ENCODE assay signal across 30 cellular contexts in the genomic region with DNA sequence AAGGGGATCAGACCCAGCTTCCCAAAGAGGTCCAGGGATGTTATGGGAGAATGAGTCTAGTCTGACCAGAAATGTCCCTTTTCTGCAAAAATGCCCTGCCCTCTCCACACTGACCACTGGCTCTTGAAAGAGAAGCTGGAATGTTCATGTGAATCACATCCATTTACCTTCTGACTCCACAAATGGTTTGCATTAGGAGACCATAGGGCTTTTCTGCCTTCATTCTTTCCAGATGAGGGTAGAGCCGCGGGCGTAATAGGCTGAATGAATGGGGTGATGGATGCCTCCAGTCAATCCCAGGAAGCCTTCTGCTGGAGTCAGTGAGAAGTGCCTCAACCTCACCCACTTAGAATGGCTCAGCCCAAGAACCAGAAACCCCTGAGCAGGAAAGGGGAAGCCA. TPM values are rescaled to one million over a fixed set of nuclear protein-coding genes. Genes with fewer than 3 reads are reported as not detected.
DNase-seq lines count a peak whose midpoint lies in the region; TF ChIP-seq lines count a peak whose summit lies in the region.
"Had no signal": no experiment of that assay in that cellular context is flagged by ENCODE, and none has a peak within 500 bp of the region (broad histone marks: within the 10 kb centered on the region; RNA-seq: fewer than 3 reads in every experiment).

No MANE protein-coding gene starts in this region.

- peak overlapping the region; percentile 52 for H3K27ac Mint-ChIP-seq in HFFc6
- no peak overlapping the region for H3K27ac Mint-ChIP-seq in activated CD4-positive, alpha-beta memory T cell treated with anti-CD3 and anti-CD28 coated beads, Interleukin-2, amount 10 ng/mL, durations not matched to agents 7 days and 5 days
- H3K27ac Mint-ChIP-seq: activated CD8-positive, alpha-beta T cell treated with anti-CD3 and anti-CD28 coated beads for 36 hours; activated naive CD4-positive, alpha-beta T cell treated with anti-CD3 and anti-CD28 coated beads, Interleukin-2, amount 10 ng/mL, durations not matched to agents 7 days and 5 days had no signal

- H2BK120ac ChIP-seq in trophoblast cell (ENCODE audit: insufficient read depth, low read length, poor library complexity), result no peak overlapping the region

- H4K91ac ChIP-seq in trophoblast cell (ENCODE audit: low read depth, low read length), result no peak overlapping the region

- H3K27me3 ChIP-seq in trophoblast cell (ENCODE audit: insufficient read depth, low read length), result no peaks in the 10 kb centered on the region
- H3K27me3 ChIP-seq: BLaER1 treated with 17β-estradiol and CSF1 and Interleukin-3, amounts not matched to agents 10 nM and 100 nM had no signal

- no peak overlapping the region for H3K14ac ChIP-seq in trophoblast cell (ENCODE audit: low read length)

- peak overlapping the region; percentile 36; the same call in 1 of the 2 replicates for H3K4me3 Mint-ChIP-seq in HFFc6
- H3K4me3 Mint-ChIP-seq in activated CD4-positive, alpha-beta memory T cell treated with anti-CD3 and anti-CD28 coated beads, Interleukin-2, amount 10 ng/mL, durations not matched to agents 7 days and 5 days, result no peak overlapping the region
- H3K4me3 Mint-ChIP-seq: activated CD8-positive, alpha-beta T cell treated with anti-CD3 and anti-CD28 coated beads for 36 hours; activated naive CD4-positive, alpha-beta T cell treated with anti-CD3 and anti-CD28 coated beads, Interleukin-2, amount 10 ng/mL, durations not matched to agents 7 days and 5 days had no signal

- peaks cover 28% of the 10 kb centered on the region for H3K4me1 Mint-ChIP-seq in HFFc6 (ENCODE audit: low read depth)
- peaks cover 4% of the 10 kb centered on the region for H3K4me1 Mint-ChIP-seq in activated CD4-positive, alpha-beta memory T cell treated with anti-CD3 and anti-CD28 coated beads, Interleukin-2, amount 10 ng/mL, durations not matched to agents 7 days and 5 days
- H3K4me1 Mint-ChIP-seq: activated naive CD4-positive, alpha-beta T cell treated with anti-CD3 and anti-CD28 coated beads, Interleukin-2, amount 10 ng/mL, durations not matched to agents 7 days and 5 days had no signal

- H3K4ac ChIP-seq in trophoblast cell (ENCODE audit: low read depth, low read length), result no peak overlapping the region

- H3K23ac ChIP-seq in trophoblast cell (ENCODE audit: low read length), result no peak overlapping the region

- WGBS in trophoblast cell (ENCODE audit: extremely low coverage, insufficient coverage, insufficient read length), result no CpG with 5 or more reads among the region's 3 CpGs

- H3K9me3 ChIP-seq in trophoblast cell (ENCODE audit: insufficient read depth, low read depth, low read length), result peaks cover 2% of the 10 kb centered on the region
- H3K9me3 ChIP-seq: heart left ventricle, left lung, suprapubic skin had no signal

- H2AFZ ChIP-seq in trophoblast cell (ENCODE audit: insufficient read depth, low read length, poor library complexity), result no peak overlapping the region
- H2AFZ ChIP-seq: parathyroid adenoma had no signal

- no peak overlapping the region for H3K27ac ChIP-seq in trophoblast cell (ENCODE audit: low read depth, low read length)
- H3K27ac ChIP-seq: BLaER1 treated with 17β-estradiol and CSF1 and Interleukin-3, amounts not matched to agents 10 nM and 100 nM; foreskin keratinocyte; heart left ventricle; left lung; parathyroid adenoma; suprapubic skin had no signal

- no peak overlapping the region for H3K18ac ChIP-seq in trophoblast cell (ENCODE audit: low read length)

- H3K27me3 Mint-ChIP-seq in HFFc6 (ENCODE audit: insufficient read depth), result peaks cover 42% of the 10 kb centered on the region
- peaks cover 24% of the 10 kb centered on the region for H3K27me3 Mint-ChIP-seq in activated CD4-positive, alpha-beta memory T cell treated with anti-CD3 and anti-CD28 coated beads, Interleukin-2, amount 10 ng/mL, durations not matched to agents 7 days and 5 days

- no peaks in the 10 kb centered on the region for H3K9me3 Mint-ChIP-seq in HFFc6
- H3K9me3 Mint-ChIP-seq in activated CD4-positive, alpha-beta memory T cell treated with anti-CD3 and anti-CD28 coated beads, Interleukin-2, amount 10 ng/mL, durations not matched to agents 7 days and 5 days, result no peaks in the 10 kb centered on the region
- H3K9me3 Mint-ChIP-seq: activated CD8-positive, alpha-beta T cell treated with anti-CD3 and anti-CD28 coated beads for 36 hours; activated naive CD4-positive, alpha-beta T cell treated with anti-CD3 and anti-CD28 coated beads, Interleukin-2, amount 10 ng/mL, durations not matched to agents 7 days and 5 days had no signal

- POLR2A ChIA-PET in activated CD4-positive, alpha-beta memory T cell treated with anti-CD3 and anti-CD28 coated beads, Interleukin-2, amount 10 ng/mL, durations not matched to agents 7 days and 5 days (lab: Charles Lee), result no interaction called here

- no peak overlapping the region for H2BK12ac ChIP-seq in trophoblast cell (ENCODE audit: low read length)

- H2BK5ac ChIP-seq in trophoblast cell (ENCODE audit: low read depth, low read length, poor library complexity), result no peak overlapping the region

- CTCF ChIA-PET in activated CD4-positive, alpha-beta memory T cell treated with anti-CD3 and anti-CD28 coated beads, Interleukin-2, amount 10 ng/mL, durations not matched to agents 7 days and 5 days (lab: Charles Lee), result no interaction called here

- H3K4me1 ChIP-seq in trophoblast cell (ENCODE audit: control insufficient read depth in 1 of 2, insufficient read depth in 2 of 2, low read length in 2 of 2), result peaks cover 3 to 9% of the 10 kb centered on the region in 2 experiments
- H3K4me1 ChIP-seq: BLaER1 treated with 17β-estradiol and CSF1 and Interleukin-3, amounts not matched to agents 10 nM and 100 nM; foreskin keratinocyte; heart left ventricle; left lung; parathyroid adenoma had no signal

- no peaks in the 10 kb centered on the region for H3K79me2 ChIP-seq in trophoblast cell (ENCODE audit: control insufficient read depth, insufficient read depth, low read length, poor library complexity)
- H3K79me2 ChIP-seq: parathyroid adenoma had no signal

- no peak overlapping the region for H2AK5ac ChIP-seq in trophoblast cell (ENCODE audit: low read length)

- H3K4me2 ChIP-seq in trophoblast cell (ENCODE audit: low read length), result no peak overlapping the region
- H3K4me2 ChIP-seq: BLaER1 treated with 17β-estradiol and CSF1 and Interleukin-3, amounts not matched to agents 10 nM and 100 nM; smooth muscle cell had no signal

- no peaks in the 10 kb centered on the region for H3K36me3 Mint-ChIP-seq in HFFc6 (ENCODE audit: low read depth)
- H3K36me3 Mint-ChIP-seq in activated CD4-positive, alpha-beta memory T cell treated with anti-CD3 and anti-CD28 coated beads, Interleukin-2, amount 10 ng/mL, durations not matched to agents 7 days and 5 days (ENCODE audit: low read depth), result no peaks in the 10 kb centered on the region
- H3K36me3 Mint-ChIP-seq: activated naive CD4-positive, alpha-beta T cell treated with anti-CD3 and anti-CD28 coated beads, Interleukin-2, amount 10 ng/mL, durations not matched to agents 7 days and 5 days had no signal

- H3K79me1 ChIP-seq in trophoblast cell (ENCODE audit: low read length), result no peaks in the 10 kb centered on the region

- H4K12ac ChIP-seq in trophoblast cell (ENCODE audit: low read depth, low read length), result no peak overlapping the region

- no peaks in the 10 kb centered on the region for H3K36me3 ChIP-seq in trophoblast cell (ENCODE audit: control insufficient read depth in 1 of 2, insufficient read depth in 2 of 2, low read length in 2 of 2)
- H3K36me3 ChIP-seq: BLaER1 treated with 17β-estradiol and CSF1 and Interleukin-3, amounts not matched to agents 10 nM and 100 nM; heart left ventricle; left lung; suprapubic skin had no signal

- H3K9ac ChIP-seq in trophoblast cell (ENCODE audit: low read length), result no peak overlapping the region
- H3K9ac ChIP-seq: BLaER1 treated with 17β-estradiol and CSF1 and Interleukin-3, amounts not matched to agents 10 nM and 100 nM; parathyroid adenoma had no signal

- H3K4me3 ChIP-seq in trophoblast cell (ENCODE audit: low read depth, low read length), result no peak overlapping the region
- H3K4me3 ChIP-seq: BLaER1 treated with 17β-estradiol and CSF1 and Interleukin-3, amounts not matched to agents 10 nM and 100 nM; heart left ventricle; left lung; smooth muscle cell; suprapubic skin had no signal

- DNase-seq in AG20443 (ENCODE audit: low spot score), result peak; percentile 41
- DNase-seq in HFFc6, result peak; percentile 86
- peak; percentile 83 for DNase-seq in dedifferentiated amniotic fluid mesenchymal stem cell (ENCODE audit: extremely low spot score)
- DNase-seq in trophoblast cell, result peak; percentile 91 to 97
- no peak for DNase-seq in NCI-H446 treated with DMSO at 0.1 percent for 48 hours (lab: John Stamatoyannopoulos, UW)
- no peak for DNase-seq in activated CD4-positive, alpha-beta memory T cell treated with anti-CD3 and anti-CD28 coated beads, Interleukin-2, amount 10 ng/mL, durations not matched to agents 7 days and 5 days
- no peak for DNase-seq in medulla oblongata (ENCODE audit: extremely low spot score)
- DNase-seq: activated CD8-positive, alpha-beta T cell treated with anti-CD3 and anti-CD28 coated beads for 36 hours; activated naive CD4-positive, alpha-beta T cell treated with anti-CD3 and anti-CD28 coated beads, Interleukin-2, amount 10 ng/mL, durations not matched to agents 7 days and 5 days; foreskin keratinocyte; GDM1; H7; heart left ventricle; islet precursor cell; KG1; left lung; mesendoderm; NCI-H1436; NCI-H2081 treated with DMSO at 0.1 percent for 48 hours; NCI-H2227 treated with DMSO at 0.1 percent for 48 hours; NCI-H69; PC-3; retina; Right ventricle myocardium superior; stimulated activated naive CD4-positive, alpha-beta T cell had no signal

- H4K8ac ChIP-seq in trophoblast cell (ENCODE audit: low read depth, low read length), result no peak overlapping the region

- no peak for TF ChIP-seq CTCF in HFFc6 (IDR thresholded peaks at IDR 0.05)

RNA-seq across cellular contexts. Expression of gene IREB2, which starts 47.2 kb away (rescaled TPM):
- 10 to 100 TPM; 35.8 to 42.5 (median 38.5) TPM for total RNA-seq in HFFc6 (2021; fragmentation: NEBNext Ultra II Directional; extraction: Animal tissue kit (Norgen Biotek cat#: 25700))
- 31.5 and 31.9 TPM in 2 replicates for polyA plus RNA-seq in trophoblast cell (2013)
- 10 to 100 TPM; 57.8 to 61.5 TPM for total RNA-seq in activated CD4-positive, alpha-beta memory T cell treated with anti-CD3 and anti-CD28 coated beads, Interleukin-2, amount 10 ng/mL, durations not matched to agents 7 days and 5 days

RNA-seq across cellular contexts. Expression of gene CRABP1, which starts 50.7 kb away (rescaled TPM):
- not detected for total RNA-seq in HFFc6 (2021; fragmentation: NEBNext Ultra II Directional; extraction: Animal tissue kit (Norgen Biotek cat#: 25700))
- polyA plus RNA-seq in trophoblast cell (2013), result 1.1 and 1.2 TPM in 2 replicates
- total RNA-seq in activated CD4-positive, alpha-beta memory T cell treated with anti-CD3 and anti-CD28 coated beads, Interleukin-2, amount 10 ng/mL, durations not matched to agents 7 days and 5 days, result not detected
- total RNA-seq: foreskin keratinocyte, left lung, myocyte, PC-3, Right ventricle myocardium superior had no signal
- polyA plus RNA-seq: foreskin keratinocyte, heart left ventricle had no signal

Comparison
In these comparisons a context has a peak if more than half of its experiments do, and no peak if none do; other contexts are left out.
1. DNase-seq: peak in AG20443 (single experiment), HFFc6 (single experiment), dedifferentiated amniotic fluid mesenchymal stem cell (single experiment) and trophoblast cell (2 of 2); none in NCI-H446 treated with DMSO at 0.1 percent for 48 hours (single experiment), activated CD4-positive, alpha-beta memory T cell treated with anti-CD3 and anti-CD28 coated beads, Interleukin-2, amount 10 ng/mL, durations not matched to agents 7 days and 5 days (single experiment) and medulla oblongata (single experiment).